In the genomic region with DNA sequence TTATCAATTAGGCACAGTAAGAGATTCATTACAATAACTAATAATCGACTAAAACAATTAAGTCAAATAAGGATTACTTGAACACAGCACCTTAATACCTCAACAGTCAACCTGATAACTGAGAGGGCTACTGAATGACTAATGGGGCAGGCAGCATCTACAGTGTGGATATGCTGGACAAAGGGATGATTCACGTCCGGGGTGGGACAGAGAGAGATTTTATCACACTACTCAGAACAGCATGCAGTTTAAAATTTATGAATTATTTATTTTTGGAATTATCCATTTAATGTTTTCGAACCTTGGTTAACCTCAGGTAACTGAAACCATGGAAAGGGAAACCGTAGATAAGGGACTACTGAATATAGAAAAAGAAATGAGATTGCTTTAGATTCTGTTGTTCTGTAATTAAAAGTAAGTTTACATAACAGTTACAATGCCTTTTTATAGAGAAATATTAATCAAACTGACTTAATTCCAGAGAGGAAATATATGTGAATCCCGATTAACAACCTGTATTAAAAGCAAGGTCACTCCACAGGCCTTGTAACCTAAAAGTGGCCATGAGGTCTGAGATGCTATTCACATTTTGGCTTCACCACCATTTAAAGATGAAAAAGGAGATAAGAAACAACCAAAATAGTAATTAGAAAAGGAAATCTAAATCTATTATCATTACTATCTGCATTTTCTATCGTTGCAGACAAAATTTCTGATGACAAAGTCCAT, we compare ENCODE assay signal across 18 cellular contexts.
DNase-seq lines count a peak whose midpoint lies in the region; ATAC-seq, FAIRE-seq and TF ChIP-seq lines count a peak whose summit lies in the region.
"Had no signal": no experiment of that assay in that cellular context is flagged by ENCODE, and none has a peak within 500 bp of the region (broad histone marks: within the 10 kb centered on the region; RNA-seq: fewer than 3 reads in every experiment).

No MANE protein-coding gene starts in this region.

- TF ChIP-seq RAD21 in A549 (conservative IDR thresholded peaks at IDR 0.05 in 1 of 2, IDR thresholded peaks at IDR 0.05 in 1 of 2) (no peak), SK-N-SH (IDR thresholded peaks at IDR 0.05; ENCODE audit: low read length) (no peak)

- H3K27me3 Mint-ChIP-seq in activated T-cell treated with anti-CD3 and anti-CD28 coated beads, Interleukin-2, amount 50 U/mL, for 4 hours (ENCODE audit: low read depth) = no peaks in the 10 kb centered on the region

- H2AFZ ChIP-seq in SK-N-SH (ENCODE audit: low read depth) = no peak overlapping the region

- H3K9me2 ChIP-seq in SK-N-SH = no peaks in the 10 kb centered on the region

- H3K4me3 ChIP-seq in A549 (no peak overlapping the region), SK-N-SH (ENCODE audit: low read depth in 2 of 2, low read length in 1 of 2) (no peak overlapping the region), fibroblast of the aortic adventitia (ENCODE audit: low read depth, low read length) (no peak overlapping the region)
- H3K4me3 ChIP-seq: ovary, upper lobe of right lung had no signal

- H3K9me3 Mint-ChIP-seq in activated T-cell treated with anti-CD3 and anti-CD28 coated beads, Interleukin-2, amount 50 U/mL, for 4 hours = no peaks in the 10 kb centered on the region
- H3K9me3 Mint-ChIP-seq: activated naive CD4-positive, alpha-beta T cell treated with anti-CD3 and anti-CD28 coated beads for 36 hours; mesothelial cell of epicardium had no signal

- H3F3A ChIP-seq in SK-N-SH (replicated peaks; ENCODE audit: insufficient read depth) = peaks cover 5% of the 10 kb centered on the region

- H3K9me3 ChIP-seq in A549 (no peaks in the 10 kb centered on the region), SK-N-SH (no peaks in the 10 kb centered on the region)
- H3K9me3 ChIP-seq: ovary, upper lobe of right lung had no signal

- no peaks in the 10 kb centered on the region for H3K27me3 ChIP-seq in SK-N-SH (ENCODE audit: insufficient read depth)
- H3K27me3 ChIP-seq: upper lobe of right lung had no signal

- no peaks in the 10 kb centered on the region for H3K79me2 ChIP-seq in SK-N-SH (ENCODE audit: insufficient read depth)

- TF ChIP-seq CTCF in A549 (IDR thresholded peaks at IDR 0.05) = no peak
- TF ChIP-seq CTCF in SK-N-SH (IDR thresholded peaks at IDR 0.05) = no peak
- no peak for TF ChIP-seq CTCF in fibroblast of the aortic adventitia (IDR thresholded peaks at IDR 0.05; ENCODE audit: insufficient read depth, low read length)

- POLR2A ChIA-PET in A549 (lab: Yijun Ruan, JAX) = no interaction called here
- POLR2A ChIA-PET in SK-N-SH (lab: Yijun Ruan, JAX) = no interaction called here

- peaks cover 20% of the 10 kb centered on the region for H3K4me1 ChIP-seq in A549
- peaks cover 0 to 8% of the 10 kb centered on the region in 2 experiments; a peak in 2 of 4 replicates for H3K4me1 ChIP-seq in SK-N-SH (ENCODE audit: control insufficient read depth in 1 of 2, insufficient read depth in 2 of 2, low read depth in 1 of 2, low read length in 1 of 2)
- H3K4me1 ChIP-seq: upper lobe of right lung had no signal

- no peaks in the 10 kb centered on the region for H4K20me1 ChIP-seq in SK-N-SH (ENCODE audit: insufficient read depth)

- peak; percentile 13 to 69 for DNase-seq in A549 (ENCODE audit: low read depth in 1 of 2, low spot score in 1 of 2)
- DNase-seq in HK-2 (ENCODE audit: unreplicated experiment) = peak; percentile 14
- DNase-seq in SK-N-SH = no peak
- DNase-seq in fibroblast of the aortic adventitia (ENCODE audit: low read depth) = peak; percentile 45
- DNase-seq in activated T-cell treated with anti-CD3 and anti-CD28 coated beads, Interleukin-2, amount 50 U/mL, for 4 hours = no peak
- no peak for DNase-seq in activated CD4-positive, CD25-positive, alpha-beta regulatory T cell (lab: John Stamatoyannopoulos, UW)
- DNase-seq: activated naive CD4-positive, alpha-beta T cell treated with anti-CD3 and anti-CD28 coated beads for 36 hours; DMS79; NCI-H1105; NCI-H446; ovary; upper lobe of right lung had no signal

- H3K9ac ChIP-seq in SK-N-SH = no peak overlapping the region

- H3K4me1 Mint-ChIP-seq in activated T-cell treated with anti-CD3 and anti-CD28 coated beads, Interleukin-2, amount 50 U/mL, for 4 hours (ENCODE audit: low read depth) = no peaks in the 10 kb centered on the region

- TF ChIP-seq EP300 in A549 (IDR thresholded peaks at IDR 0.05) = no peak
- peak in 1 of 2 experiments; percentile 53; a peak in 1 of 4 replicates for TF ChIP-seq EP300 in SK-N-SH (IDR thresholded peaks at IDR 0.05; ENCODE audit: borderline replicate concordance in 1 of 2, low read depth in 1 of 2, low read length in 1 of 2)

- H3K4me2 ChIP-seq in A549 (peak overlapping the region; percentile 61), SK-N-SH (no peak overlapping the region)

- H3K27ac ChIP-seq in A549 (peak overlapping the region; percentile 62 to 77; a peak in 5 of 6 replicates), SK-N-SH (ENCODE audit: low read depth in 2 of 2, low read length in 1 of 2) (peak overlapping the region in 1 of 2 experiments; percentile 54; a peak in 2 of 4 replicates)
- H3K27ac ChIP-seq: ovary, upper lobe of right lung had no signal

- peaks cover 6% of the 10 kb centered on the region for H3K36me3 Mint-ChIP-seq in activated T-cell treated with anti-CD3 and anti-CD28 coated beads, Interleukin-2, amount 50 U/mL, for 4 hours (ENCODE audit: insufficient read depth)

- peaks cover 22% of the 10 kb centered on the region in 2 experiments for H3K36me3 ChIP-seq in SK-N-SH (replicated peaks in 1 of 2; ENCODE audit: control insufficient read depth in 1 of 2, insufficient read depth in 2 of 2, low read length in 1 of 2)
- H3K36me3 ChIP-seq: ovary, upper lobe of right lung had no signal

- FAIRE-seq in A549 (lab: Jason Lieb, UNC) = no peak
- FAIRE-seq: GM12891, GM19239, TTC549 had no signal

- TF ChIP-seq POLR2A in A549 (IDR thresholded peaks at IDR 0.05; ENCODE audit: low read length) = no peak

- ATAC-seq in A549 = peak; percentile 92 to 94
- ATAC-seq in HG03135 (IDR thresholded peaks at IDR 0.05; ENCODE audit: unreplicated experiment) = no peak
- ATAC-seq in activated T-cell treated with anti-CD3 and anti-CD28 coated beads, Interleukin-2, amount 50 U/mL, for 4 hours = no peak
- no peak for ATAC-seq in GM18868 (IDR thresholded peaks at IDR 0.05; ENCODE audit: unreplicated experiment)
- ATAC-seq: upper lobe of right lung had no signal

- CTCF ChIA-PET in A549 (lab: Yijun Ruan, JAX) = no interaction called here
- CTCF ChIA-PET in SK-N-SH (lab: Yijun Ruan, JAX) = no interaction called here

- 4% methylated on average over 7 of the region's 7 CpGs for WGBS in A549 (ENCODE audit: missing lambda C conversion rate)
- WGBS in SK-N-SH (ENCODE audit: low lambda C conversion rate) = 23% methylated on average over 7 of the region's 7 CpGs

- no peak overlapping the region for H3K4me3 Mint-ChIP-seq in activated T-cell treated with anti-CD3 and anti-CD28 coated beads, Interleukin-2, amount 50 U/mL, for 4 hours
- H3K4me3 Mint-ChIP-seq: activated naive CD4-positive, alpha-beta T cell treated with anti-CD3 and anti-CD28 coated beads for 36 hours; mesothelial cell of epicardium had no signal

TF ChIP-seq in A549, 52 proteins besides CTCF, POLR2A, EP300 and RAD21:
- peak; percentile 25; the same call in 1 of the 2 replicates for TF ChIP-seq JUNB (IDR thresholded peaks at IDR 0.05)
- TF ChIP-seq, protein P1, sequence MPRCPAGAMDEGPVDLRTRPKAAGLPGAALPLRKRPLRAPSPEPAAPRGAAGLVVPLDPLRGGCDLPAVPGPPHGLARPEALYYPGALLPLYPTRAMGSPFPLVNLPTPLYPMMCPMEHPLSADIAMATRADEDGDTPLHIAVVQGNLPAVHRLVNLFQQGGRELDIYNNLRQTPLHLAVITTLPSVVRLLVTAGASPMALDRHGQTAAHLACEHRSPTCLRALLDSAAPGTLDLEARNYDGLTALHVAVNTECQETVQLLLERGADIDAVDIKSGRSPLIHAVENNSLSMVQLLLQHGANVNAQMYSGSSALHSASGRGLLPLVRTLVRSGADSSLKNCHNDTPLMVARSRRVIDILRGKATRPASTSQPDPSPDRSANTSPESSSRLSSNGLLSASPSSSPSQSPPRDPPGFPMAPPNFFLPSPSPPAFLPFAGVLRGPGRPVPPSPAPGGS (IDR thresholded peaks at IDR 0.05) = no peak
- no peak for TF ChIP-seq MAFK (IDR thresholded peaks at IDR 0.05; ENCODE audit: partially characterized antibody)
- TF ChIP-seq FOSL2 (IDR thresholded peaks at IDR 0.05) = peak; percentile 49
- TF ChIP-seq FOSL2 (CRISPR knock-in tag; IDR thresholded peaks at IDR 0.05) = peak; percentile 63
- no peak for TF ChIP-seq CHD2 (IDR thresholded peaks at IDR 0.05; ENCODE audit: low read length, partially characterized antibody)
- peak; percentile 78; the same call in 1 of the 2 replicates for TF ChIP-seq GATA3 (IDR thresholded peaks at IDR 0.05; ENCODE audit: borderline replicate concordance)

TF ChIP-seq in SK-N-SH, 30 proteins besides CTCF, POLR2A, EP300 and RAD21 (continues in another document):
- TF ChIP-seq SMC3 (IDR thresholded peaks at IDR 0.05; ENCODE audit: low read depth, low read length) (no peak), RXRA (IDR thresholded peaks at IDR 0.05; ENCODE audit: borderline replicate concordance, low read depth) (peak; percentile 24; the same call in 1 of the 2 replicates), JUND (IDR thresholded peaks at IDR 0.05) (peak; percentile 93), GATA2 (CRISPR knock-in tag; IDR thresholded peaks at IDR 0.05) (no peak), TEAD4 (IDR thresholded peaks at IDR 0.05; ENCODE audit: borderline replicate concordance, insufficient read depth) (0 out of 2 replicates have a peak, but pooled peaks have one; percentile 28), FOXM1 (IDR thresholded peaks at IDR 0.05; ENCODE audit: low read depth) (no peak), NRF1 (IDR thresholded peaks at IDR 0.05; ENCODE audit: low read depth, low read length) (no peak)
- TF ChIP-seq, protein P2, sequence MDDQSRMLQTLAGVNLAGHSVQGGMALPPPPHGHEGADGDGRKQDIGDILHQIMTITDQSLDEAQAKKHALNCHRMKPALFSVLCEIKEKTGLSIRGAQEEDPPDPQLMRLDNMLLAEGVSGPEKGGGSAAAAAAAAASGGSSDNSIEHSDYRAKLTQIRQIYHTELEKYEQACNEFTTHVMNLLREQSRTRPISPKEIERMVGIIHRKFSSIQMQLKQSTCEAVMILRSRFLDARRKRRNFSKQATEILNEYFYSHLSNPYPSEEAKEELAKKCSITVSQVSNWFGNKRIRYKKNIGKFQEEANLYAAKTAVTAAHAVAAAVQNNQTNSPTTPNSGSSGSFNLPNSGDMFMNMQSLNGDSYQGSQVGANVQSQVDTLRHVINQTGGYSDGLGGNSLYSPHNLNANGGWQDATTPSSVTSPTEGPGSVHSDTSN (IDR thresholded peaks at IDR 0.05) = peak; percentile 73
- TF ChIP-seq, protein P3, sequence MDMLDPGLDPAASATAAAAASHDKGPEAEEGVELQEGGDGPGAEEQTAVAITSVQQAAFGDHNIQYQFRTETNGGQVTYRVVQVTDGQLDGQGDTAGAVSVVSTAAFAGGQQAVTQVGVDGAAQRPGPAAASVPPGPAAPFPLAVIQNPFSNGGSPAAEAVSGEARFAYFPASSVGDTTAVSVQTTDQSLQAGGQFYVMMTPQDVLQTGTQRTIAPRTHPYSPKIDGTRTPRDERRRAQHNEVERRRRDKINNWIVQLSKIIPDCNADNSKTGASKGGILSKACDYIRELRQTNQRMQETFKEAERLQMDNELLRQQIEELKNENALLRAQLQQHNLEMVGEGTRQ (IDR thresholded peaks at IDR 0.05; ENCODE audit: borderline replicate concordance, low read depth, low read length) = no peak

Comparison
In these comparisons a context has a peak if more than half of its experiments do, and no peak if none do; other contexts are left out.
1. ATAC-seq: peak in A549 (2 of 2); none in HG03135 (single experiment), activated T-cell treated with anti-CD3 and anti-CD28 coated beads, Interleukin-2, amount 50 U/mL, for 4 hours (0 of 2) and GM18868 (single experiment).
2. DNase-seq: peak in A549 (2 of 2), HK-2 (single experiment) and fibroblast of the aortic adventitia (single experiment); none in SK-N-SH (single experiment), activated T-cell treated with anti-CD3 and anti-CD28 coated beads, Interleukin-2, amount 50 U/mL, for 4 hours (single experiment) and activated CD4-positive, CD25-positive, alpha-beta regulatory T cell (0 of 4).